15 cellular contexts compared by ENCODE assay signal in genomic region chr2:218547511-218547910, GRCh38. TPM values are rescaled to one million over a fixed set of nuclear protein-coding genes. Genes with fewer than 3 reads are reported as not detected.
DNase-seq lines count a peak whose midpoint lies in the region; ATAC-seq and TF ChIP-seq lines count a peak whose summit lies in the region.
"Had no signal": no experiment of that assay in that cellular context is flagged by ENCODE, and none has a peak within 500 bp of the region (broad histone marks: within the 10 kb centered on the region; RNA-seq: fewer than 3 reads in every experiment).

No MANE protein-coding gene starts in this region.

- no TSS peak for BruUV-seq in Calu3 (replicated peaks; lab: Mats Ljungman, UMichigan)

- no peak for TF ChIP-seq CTCF in Calu3 (IDR thresholded peaks at IDR 0.05; ENCODE audit: unreplicated experiment)

- intact Hi-C loops in activated T-helper 2 cell treated with anti-CD3 and anti-CD28 coated beads, Interferon-gamma antibody, Interleukin-2, Interleukin-4, amounts not matched to agents 10 μg/mL and 5 μg/mL and 100 μg/mL, durations not matched to agents 14 hours and 24 hours and 36 hours (cut with micrococcal nuclease) = no loop called here
- intact Hi-C loops in Calu3 (cut with micrococcal nuclease; ENCODE audit: unreplicated experiment) = no loop called here

- no peaks in the 10 kb centered on the region for H3K4me1 Mint-ChIP-seq in stimulated activated naive CD8-positive, alpha-beta T cell treated with anti-CD3 and anti-CD28 coated beads, Interleukin-15, amount 100 ng/mL, for 72 hours
- peaks cover 15% of the 10 kb centered on the region for H3K4me1 Mint-ChIP-seq in activated T-helper 2 cell treated with anti-CD3 and anti-CD28 coated beads, Interferon-gamma antibody, Interleukin-2, Interleukin-4, amounts not matched to agents 10 μg/mL and 5 μg/mL and 100 μg/mL, durations not matched to agents 14 hours and 24 hours and 36 hours (ENCODE audit: low read depth)
- H3K4me1 Mint-ChIP-seq in stimulated activated memory B cell treated with anti-CD40 and anti-IgM and Interleukin-4, amounts not matched to agents 10 μg/mL and 1 μg/mL and 100 μg/mL, for 72 hours = peaks cover 12% of the 10 kb centered on the region
- no peaks in the 10 kb centered on the region for H3K4me1 Mint-ChIP-seq in Calu3 (ENCODE audit: low read depth, unreplicated experiment)
- H3K4me1 Mint-ChIP-seq: GM23338 had no signal

- no peak overlapping the region for H3K27ac Mint-ChIP-seq in stimulated activated naive CD8-positive, alpha-beta T cell treated with anti-CD3 and anti-CD28 coated beads, Interleukin-15, amount 100 ng/mL, for 72 hours
- peak overlapping the region; percentile 47 for H3K27ac Mint-ChIP-seq in activated T-helper 2 cell treated with anti-CD3 and anti-CD28 coated beads, Interferon-gamma antibody, Interleukin-2, Interleukin-4, amounts not matched to agents 10 μg/mL and 5 μg/mL and 100 μg/mL, durations not matched to agents 14 hours and 24 hours and 36 hours
- H3K27ac Mint-ChIP-seq in stimulated activated memory B cell treated with anti-CD40 and anti-IgM and Interleukin-4, amounts not matched to agents 10 μg/mL and 1 μg/mL and 100 μg/mL, for 72 hours = peak overlapping the region; percentile 50
- H3K27ac Mint-ChIP-seq in Calu3 (ENCODE audit: unreplicated experiment) = no peak overlapping the region
- H3K27ac Mint-ChIP-seq: CD4-positive, CD25-positive, alpha-beta regulatory T cell; GM23338 had no signal

- DNase-seq in stimulated activated naive CD8-positive, alpha-beta T cell treated with anti-CD3 and anti-CD28 coated beads, Interleukin-15, Interleukin-2, amounts not matched to agents 100 U/mL and 50 U/mL, for 24 hours = no peak
- DNase-seq in stimulated activated naive CD8-positive, alpha-beta T cell treated with anti-CD3 and anti-CD28 coated beads, Interleukin-15, amount 100 ng/mL, for 72 hours = no peak
- DNase-seq in activated T-helper 2 cell treated with anti-CD3 and anti-CD28 coated beads, Interferon-gamma antibody, Interleukin-2, Interleukin-4, amounts not matched to agents 10 μg/mL and 5 μg/mL and 100 μg/mL, durations not matched to agents 14 hours and 24 hours and 36 hours (ENCODE audit: low spot score) = no peak
- DNase-seq in Calu3 (no peak), NCI-H1048 (lab: John Stamatoyannopoulos, UW) (no peak)
- DNase-seq: ACHN; BE2C; C1 segment of cervical spinal cord; CD4-positive, CD25-positive, alpha-beta regulatory T cell; CD8-positive, alpha-beta memory T cell; COR-L47; HCEC 1CT; IMR-90 had no signal

- CTCF ChIA-PET in Calu3 (lab: Charles Lee) = no interaction called here

- peaks cover 63% of the 10 kb centered on the region for H3K36me3 Mint-ChIP-seq in activated T-helper 2 cell treated with anti-CD3 and anti-CD28 coated beads, Interferon-gamma antibody, Interleukin-2, Interleukin-4, amounts not matched to agents 10 μg/mL and 5 μg/mL and 100 μg/mL, durations not matched to agents 14 hours and 24 hours and 36 hours (ENCODE audit: low read depth)
- peaks cover 51% of the 10 kb centered on the region for H3K36me3 Mint-ChIP-seq in stimulated activated memory B cell treated with anti-CD40 and anti-IgM and Interleukin-4, amounts not matched to agents 10 μg/mL and 1 μg/mL and 100 μg/mL, for 72 hours
- H3K36me3 Mint-ChIP-seq in Calu3 (ENCODE audit: insufficient read depth, unreplicated experiment) = peaks cover 18% of the 10 kb centered on the region

- no peaks in the 10 kb centered on the region for H3K9me3 Mint-ChIP-seq in stimulated activated naive CD8-positive, alpha-beta T cell treated with anti-CD3 and anti-CD28 coated beads, Interleukin-15, amount 100 ng/mL, for 72 hours
- no peaks in the 10 kb centered on the region for H3K9me3 Mint-ChIP-seq in activated T-helper 2 cell treated with anti-CD3 and anti-CD28 coated beads, Interferon-gamma antibody, Interleukin-2, Interleukin-4, amounts not matched to agents 10 μg/mL and 5 μg/mL and 100 μg/mL, durations not matched to agents 14 hours and 24 hours and 36 hours
- no peaks in the 10 kb centered on the region for H3K9me3 Mint-ChIP-seq in stimulated activated memory B cell treated with anti-CD40 and anti-IgM and Interleukin-4, amounts not matched to agents 10 μg/mL and 1 μg/mL and 100 μg/mL, for 72 hours
- no peaks in the 10 kb centered on the region for H3K9me3 Mint-ChIP-seq in Calu3 (ENCODE audit: low read depth, unreplicated experiment)
- H3K9me3 Mint-ChIP-seq: CD4-positive, CD25-positive, alpha-beta regulatory T cell; CD8-positive, alpha-beta memory T cell had no signal

- ATAC-seq in stimulated activated naive CD8-positive, alpha-beta T cell treated with anti-CD3 and anti-CD28 coated beads, Interleukin-15, Interleukin-2, amounts not matched to agents 100 U/mL and 50 U/mL, for 24 hours = peak; percentile 71
- ATAC-seq in stimulated activated naive CD8-positive, alpha-beta T cell treated with anti-CD3 and anti-CD28 coated beads, Interleukin-15, amount 100 ng/mL, for 72 hours = no peak
- ATAC-seq in stimulated activated memory B cell treated with anti-CD40 and anti-IgM and Interleukin-4, amounts not matched to agents 10 μg/mL and 1 μg/mL and 100 μg/mL, for 72 hours = peak; percentile 39
- ATAC-seq: GM23338 had no signal

- no peaks in the 10 kb centered on the region for H3K27me3 Mint-ChIP-seq in stimulated activated naive CD8-positive, alpha-beta T cell treated with anti-CD3 and anti-CD28 coated beads, Interleukin-15, amount 100 ng/mL, for 72 hours
- H3K27me3 Mint-ChIP-seq in activated T-helper 2 cell treated with anti-CD3 and anti-CD28 coated beads, Interferon-gamma antibody, Interleukin-2, Interleukin-4, amounts not matched to agents 10 μg/mL and 5 μg/mL and 100 μg/mL, durations not matched to agents 14 hours and 24 hours and 36 hours (ENCODE audit: low read depth) = no peaks in the 10 kb centered on the region
- H3K27me3 Mint-ChIP-seq in stimulated activated memory B cell treated with anti-CD40 and anti-IgM and Interleukin-4, amounts not matched to agents 10 μg/mL and 1 μg/mL and 100 μg/mL, for 72 hours = no peaks in the 10 kb centered on the region
- H3K27me3 Mint-ChIP-seq in Calu3 (ENCODE audit: unreplicated experiment) = no peaks in the 10 kb centered on the region
- H3K27me3 Mint-ChIP-seq: CD4-positive, CD25-positive, alpha-beta regulatory T cell; CD8-positive, alpha-beta memory T cell had no signal

- H3K4me3 Mint-ChIP-seq in stimulated activated naive CD8-positive, alpha-beta T cell treated with anti-CD3 and anti-CD28 coated beads, Interleukin-15, amount 100 ng/mL, for 72 hours = no peak overlapping the region
- H3K4me3 Mint-ChIP-seq in activated T-helper 2 cell treated with anti-CD3 and anti-CD28 coated beads, Interferon-gamma antibody, Interleukin-2, Interleukin-4, amounts not matched to agents 10 μg/mL and 5 μg/mL and 100 μg/mL, durations not matched to agents 14 hours and 24 hours and 36 hours (ENCODE audit: low read depth) = no peak overlapping the region
- H3K4me3 Mint-ChIP-seq in stimulated activated memory B cell treated with anti-CD40 and anti-IgM and Interleukin-4, amounts not matched to agents 10 μg/mL and 1 μg/mL and 100 μg/mL, for 72 hours = no peak overlapping the region
- no peak overlapping the region for H3K4me3 Mint-ChIP-seq in Calu3 (ENCODE audit: low read depth, unreplicated experiment)
- H3K4me3 Mint-ChIP-seq: CD4-positive, CD25-positive, alpha-beta regulatory T cell; CD8-positive, alpha-beta memory T cell; GM23338 had no signal

RNA-seq across cellular contexts. Expression of gene USP37, which starts 20.6 kb away (rescaled TPM):
- 40.7 and 43.7 TPM in 2 replicates for total RNA-seq in activated T-helper 2 cell treated with anti-CD3 and anti-CD28 coated beads, Interferon-gamma antibody, Interleukin-2, Interleukin-4, amounts not matched to agents 10 μg/mL and 5 μg/mL and 100 μg/mL, durations not matched to agents 14 hours and 24 hours and 36 hours
- total RNA-seq in Calu3 (2022) = 18.5 and 27.5 TPM in 2 replicates

RNA-seq across cellular contexts. Expression of gene CNOT9, which starts 21.1 kb away (rescaled TPM):
- total RNA-seq in activated T-helper 2 cell treated with anti-CD3 and anti-CD28 coated beads, Interferon-gamma antibody, Interleukin-2, Interleukin-4, amounts not matched to agents 10 μg/mL and 5 μg/mL and 100 μg/mL, durations not matched to agents 14 hours and 24 hours and 36 hours = 127 and 135 TPM in 2 replicates
- 54.0 and 54.2 TPM in 2 replicates for total RNA-seq in Calu3 (2022)

Comparison
In these comparisons a context has a peak if more than half of its experiments do, and no peak if none do; other contexts are left out.
1. H3K27ac Mint-ChIP-seq: peak in activated T-helper 2 cell treated with anti-CD3 and anti-CD28 coated beads, Interferon-gamma antibody, Interleukin-2, Interleukin-4, amounts not matched to agents 10 μg/mL and 5 μg/mL and 100 μg/mL, durations not matched to agents 14 hours and 24 hours and 36 hours (single experiment) and stimulated activated memory B cell treated with anti-CD40 and anti-IgM and Interleukin-4, amounts not matched to agents 10 μg/mL and 1 μg/mL and 100 μg/mL, for 72 hours (single experiment); none in stimulated activated naive CD8-positive, alpha-beta T cell treated with anti-CD3 and anti-CD28 coated beads, Interleukin-15, amount 100 ng/mL, for 72 hours (0 of 2) and Calu3 (single experiment).